13 cellular contexts compared by ENCODE assay signal in genomic region chr2:27953077-27953476, GRCh38.
"Had no signal": no experiment of that assay in that cellular context is flagged by ENCODE, and none has a peak within 500 bp of the region (broad histone marks: within the 10 kb centered on the region; RNA-seq: fewer than 3 reads in every experiment).

No MANE protein-coding gene starts in this region.

- ATAC-seq: gastroesophageal sphincter had no signal

- H3K36me3 ChIP-seq: gastroesophageal sphincter, right atrium auricular region, tibial nerve had no signal

- H3K27ac ChIP-seq: hepatocyte had no signal

- H3K4me2 ChIP-seq: hepatocyte had no signal

- H3K9me3 ChIP-seq: gastroesophageal sphincter, right atrium auricular region, tibial nerve had no signal

- H3K27me3 ChIP-seq: gastroesophageal sphincter, hepatocyte, right atrium auricular region, tibial nerve had no signal

- H3K4me3 ChIP-seq: coronary artery, gastroesophageal sphincter, hepatocyte, right atrium auricular region, skin epidermis, tibial nerve had no signal

- DNase-seq: activated CD4-positive, alpha-beta T cell treated with anti-CD3 and anti-CD28 coated beads, Interleukin-2, amount 50 U/mL, for 4 hours; activated CD4-positive, CD25-positive, alpha-beta regulatory T cell treated with anti-CD3 and anti-CD28 coated beads, Interleukin-2, amount 50 U/mL, for 72 hours; activated naive CD4-positive, alpha-beta T cell treated with Interleukin-2 at 50 U/mL for 16 hours; central memory CD4-positive, alpha-beta T cell; effector memory CD4-positive, alpha-beta T cell; kidney glomerular epithelial cell; posterior cingulate gyrus had no signal

- H2AFZ ChIP-seq: hepatocyte had no signal
